ENCODE assay signal across 1 cellular context in genomic region chr10:99620713-99621453, GRCh38.
TF ChIP-seq lines count a peak whose summit lies in the region.

No MANE protein-coding gene starts in this region.

TF ChIP-seq in HepG2, 621 proteins besides CTCF, POLR2A, EP300 and RAD21 (continued from another document and continues in another):
- no peak; the same call in 1 of the 2 replicates for TF ChIP-seq TIGD3 (CRISPR knock-in tag; IDR thresholded peaks at IDR 0.05; ENCODE audit: borderline replicate concordance)
- TF ChIP-seq ZNF547 (CRISPR knock-in tag; IDR thresholded peaks at IDR 0.05), result peak; percentile 99
- peak; percentile 69 for TF ChIP-seq ZBTB7B (CRISPR knock-in tag; IDR thresholded peaks at IDR 0.05)
- TF ChIP-seq TRIM24 (CRISPR knock-in tag; IDR thresholded peaks at IDR 0.05), result no peak
- TF ChIP-seq PLSCR1 (CRISPR knock-in tag; IDR thresholded peaks at IDR 0.05; ENCODE audit: borderline replicate concordance), result 0 out of 2 replicates have a peak, but pooled peaks have one; percentile 58
- no peak; the same call in 1 of the 2 replicates for TF ChIP-seq PAWR (CRISPR knock-in tag; IDR thresholded peaks at IDR 0.05; ENCODE audit: borderline replicate concordance)
- peak; percentile 5; the same call in 1 of the 2 replicates for TF ChIP-seq ZNF224 (CRISPR knock-in tag; IDR thresholded peaks at IDR 0.05)
- TF ChIP-seq ZFYVE20 (CRISPR knock-in tag; IDR thresholded peaks at IDR 0.05; ENCODE audit: borderline replicate concordance, low read depth), result peak; percentile 87
- TF ChIP-seq ZNF569 (CRISPR knock-in tag; IDR thresholded peaks at IDR 0.05; ENCODE audit: borderline replicate concordance), result no peak
- no peak for TF ChIP-seq JUNB (CRISPR knock-in tag; IDR thresholded peaks at IDR 0.05; ENCODE audit: borderline replicate concordance)
- TF ChIP-seq ZNF138 (CRISPR knock-in tag; IDR thresholded peaks at IDR 0.05; ENCODE audit: low read depth), result peak; percentile 53; the same call in 1 of the 2 replicates
- no peak for TF ChIP-seq MYNN (CRISPR knock-in tag; IDR thresholded peaks at IDR 0.05; ENCODE audit: low read depth)
- TF ChIP-seq E2F2 (CRISPR knock-in tag; IDR thresholded peaks at IDR 0.05; ENCODE audit: borderline replicate concordance), result no peak
- 0 out of 2 replicates have a peak, but pooled peaks have one; percentile 38 for TF ChIP-seq ZNF329 (CRISPR knock-in tag; IDR thresholded peaks at IDR 0.05; ENCODE audit: low read depth)
- peak; percentile 76 for TF ChIP-seq PHF20 (CRISPR knock-in tag; IDR thresholded peaks at IDR 0.05)
- TF ChIP-seq TOE1 (CRISPR knock-in tag; IDR thresholded peaks at IDR 0.05), result no peak
- no peak for TF ChIP-seq RBM22 (optimal IDR thresholded peaks at IDR 0.05; ENCODE audit: low read length)
- TF ChIP-seq TFDP2 (CRISPR knock-in tag; IDR thresholded peaks at IDR 0.05), result peak; percentile 87
- peak; percentile 95 for TF ChIP-seq BCL3 (CRISPR knock-in tag; IDR thresholded peaks at IDR 0.05)
- 0 out of 2 replicates have a peak, but pooled peaks have one; percentile 30 for TF ChIP-seq ZNF383 (CRISPR knock-in tag; IDR thresholded peaks at IDR 0.05; ENCODE audit: borderline replicate concordance)
- TF ChIP-seq SMC3 (IDR thresholded peaks at IDR 0.05; ENCODE audit: low read length), result no peak
- peak; percentile 54; the same call in 1 of the 2 replicates for TF ChIP-seq NR1H2 (CRISPR knock-in tag; IDR thresholded peaks at IDR 0.05; ENCODE audit: borderline replicate concordance, low read depth)
- TF ChIP-seq PRDM4 (CRISPR knock-in tag; IDR thresholded peaks at IDR 0.05; ENCODE audit: borderline replicate concordance), result no peak
- TF ChIP-seq ZNF557 (CRISPR knock-in tag; IDR thresholded peaks at IDR 0.05), result no peak; the same call in 1 of the 2 replicates
- peak; percentile 80 for TF ChIP-seq ELF3 (CRISPR knock-in tag; IDR thresholded peaks at IDR 0.05)
- no peak; the same call in 1 of the 2 replicates for TF ChIP-seq FOXC1 (CRISPR knock-in tag; IDR thresholded peaks at IDR 0.05; ENCODE audit: borderline replicate concordance)
- TF ChIP-seq CBX2 (IDR thresholded peaks at IDR 0.05; ENCODE audit: low read depth, low read length), result no peak; the same call in 1 of the 2 replicates
- TF ChIP-seq CBX2 (CRISPR knock-in tag; IDR thresholded peaks at IDR 0.05; ENCODE audit: low read depth), result no peak
- peak; percentile 85 for TF ChIP-seq MED8 (CRISPR knock-in tag; IDR thresholded peaks at IDR 0.05; ENCODE audit: insufficient replicate concordance)
- no peak for TF ChIP-seq PHB2 (IDR thresholded peaks at IDR 0.05; ENCODE audit: partially characterized antibody)
- TF ChIP-seq ZNF772 (CRISPR knock-in tag; IDR thresholded peaks at IDR 0.05), result peak; percentile 93
- peak; percentile 59 for TF ChIP-seq TAF15 (IDR thresholded peaks at IDR 0.05; ENCODE audit: low read depth, low read length, poor library complexity, severe bottlenecking)
- TF ChIP-seq STAG1 (CRISPR knock-in tag; IDR thresholded peaks at IDR 0.05), result no peak
- no peak for TF ChIP-seq POLR2AphosphoS2 (IDR thresholded peaks at IDR 0.05; ENCODE audit: low read depth, low read length)
- peak; percentile 64 for TF ChIP-seq ZNF768 (CRISPR knock-in tag; IDR thresholded peaks at IDR 0.05)
- TF ChIP-seq RFX3 (CRISPR knock-in tag; IDR thresholded peaks at IDR 0.05), result no peak
- TF ChIP-seq CCAR2 (optimal IDR thresholded peaks at IDR 0.05; ENCODE audit: low read depth, low read length), result no peak
- TF ChIP-seq ZNF562 (CRISPR knock-in tag; IDR thresholded peaks at IDR 0.05; ENCODE audit: borderline replicate concordance), result peak; percentile 8; the same call in 1 of the 2 replicates
- no peak for TF ChIP-seq BRD4 (CRISPR knock-in tag; IDR thresholded peaks at IDR 0.05)
- TF ChIP-seq ZNF839 (CRISPR knock-in tag; IDR thresholded peaks at IDR 0.05; ENCODE audit: borderline replicate concordance), result peak; percentile 60; the same call in 1 of the 2 replicates
- no peak for TF ChIP-seq ZNF691 (CRISPR knock-in tag; IDR thresholded peaks at IDR 0.05; ENCODE audit: borderline replicate concordance, low read depth)
- TF ChIP-seq ZBTB25 (CRISPR knock-in tag; IDR thresholded peaks at IDR 0.05), result no peak; the same call in none of the 2 replicates
- TF ChIP-seq CHCHD3 (CRISPR knock-in tag; IDR thresholded peaks at IDR 0.05), result no peak
- no peak for TF ChIP-seq SCMH1 (CRISPR knock-in tag; IDR thresholded peaks at IDR 0.05; ENCODE audit: borderline replicate concordance)
- peak; percentile 72; the same call in 1 of the 2 replicates for TF ChIP-seq POGZ (CRISPR knock-in tag; IDR thresholded peaks at IDR 0.05)
- TF ChIP-seq ZNF747 (CRISPR knock-in tag; IDR thresholded peaks at IDR 0.05; ENCODE audit: borderline replicate concordance), result peak; percentile 88
- TF ChIP-seq SRSF9 (IDR thresholded peaks at IDR 0.05; ENCODE audit: borderline replicate concordance, insufficient read depth, low read depth, low read length, poor library complexity, severe bottlenecking), result no peak
- peak; percentile 80 for TF ChIP-seq ASH2L (IDR thresholded peaks at IDR 0.05; ENCODE audit: insufficient read length, low read depth, low read length)
- TF ChIP-seq TMF1 (CRISPR knock-in tag; IDR thresholded peaks at IDR 0.05; ENCODE audit: low read depth), result no peak
- TF ChIP-seq ZNF280D (CRISPR knock-in tag; IDR thresholded peaks at IDR 0.05), result peak; percentile 92
- peak; percentile 92 for TF ChIP-seq ZNF564 (CRISPR knock-in tag; IDR thresholded peaks at IDR 0.05)
- no peak for TF ChIP-seq NBN (conservative IDR thresholded peaks at IDR 0.05)
- TF ChIP-seq U2AF2 (IDR thresholded peaks at IDR 0.05; ENCODE audit: low read depth, low read length), result no peak
- TF ChIP-seq ZNF362 (CRISPR knock-in tag; IDR thresholded peaks at IDR 0.05; ENCODE audit: borderline replicate concordance), result peak; percentile 50; the same call in 1 of the 2 replicates
- TF ChIP-seq ZNF432 (CRISPR knock-in tag; IDR thresholded peaks at IDR 0.05; ENCODE audit: borderline replicate concordance), result no peak
- peak; percentile 58 for TF ChIP-seq THAP11 (CRISPR knock-in tag; IDR thresholded peaks at IDR 0.05)
- TF ChIP-seq ZNF510 (CRISPR knock-in tag; IDR thresholded peaks at IDR 0.05; ENCODE audit: low read depth), result peak; percentile 96
